Comparison of ENCODE assay signal across 19 cellular contexts in genomic region chr14:96247031-96247430, GRCh38. TPM values are rescaled to one million over a fixed set of nuclear protein-coding genes. Genes with fewer than 3 reads are reported as not detected.
DNase-seq lines count a peak whose midpoint lies in the region; ATAC-seq and TF ChIP-seq lines count a peak whose summit lies in the region.
"Had no signal": no experiment of that assay in that cellular context is flagged by ENCODE, and none has a peak within 500 bp of the region (broad histone marks: within the 10 kb centered on the region; RNA-seq: fewer than 3 reads in every experiment).

No MANE protein-coding gene starts in this region.

- H2AK5ac ChIP-seq in H9 (ENCODE audit: insufficient read length, low read length): no peak overlapping the region

- ATAC-seq in foreskin keratinocyte (no peak), HG03378 (IDR thresholded peaks at IDR 0.05; ENCODE audit: unreplicated experiment) (no peak)

- H3K79me2 ChIP-seq in GM23248 (ENCODE audit: insufficient read depth): no peaks in the 10 kb centered on the region
- no peaks in the 10 kb centered on the region for H3K79me2 ChIP-seq in H9 (ENCODE audit: insufficient read depth, low read length)

- peaks cover 54% of the 10 kb centered on the region for H3F3A ChIP-seq in GM23248 (ENCODE audit: insufficient read depth)

- no peak overlapping the region for H3K23ac ChIP-seq in H9 (ENCODE audit: insufficient read length, low read depth, low read length)

- intact Hi-C loops in posterior vena cava (cut with DNase I): no loop called here

- no peak overlapping the region for H4K5ac ChIP-seq in H9 (ENCODE audit: insufficient read length, low read depth, low read length)

- H3K4me3 Mint-ChIP-seq in H9: no peak overlapping the region
- H3K4me3 Mint-ChIP-seq: CD4-positive, alpha-beta T cell had no signal

- TF ChIP-seq CTCF in RWPE1 (conservative IDR thresholded peaks at IDR 0.05; ENCODE audit: low read depth) (no peak), foreskin keratinocyte (conservative IDR thresholded peaks at IDR 0.05) (no peak), H9 (conservative IDR thresholded peaks at IDR 0.05) (no peak)

- H3K36me3 Mint-ChIP-seq in H9 (ENCODE audit: insufficient read depth in 1 of 3, low read depth in 3 of 3): no peaks in the 10 kb centered on the region; a peak in 1 of 7 replicates

- H3K4me1 Mint-ChIP-seq in H9: peaks cover 13 to 15% of the 10 kb centered on the region in 2 experiments

- H2BK120ac ChIP-seq in H9 (ENCODE audit: low read depth, low read length, poor library complexity, severe bottlenecking): no peak overlapping the region

- POLR2A ChIA-PET in RWPE1 (lab: Yijun Ruan, JAX; ENCODE audit: low non-redundant PET): no interaction called here

- no peaks in the 10 kb centered on the region for H3K9me2 ChIP-seq in GM23248 (ENCODE audit: insufficient read depth)

- H4K8ac ChIP-seq in H9 (replicated peaks; ENCODE audit: insufficient read length, low read depth, low read length): no peak overlapping the region

- H3K27me3 Mint-ChIP-seq in H9 (ENCODE audit: low read depth): peaks cover 3% of the 10 kb centered on the region

- H3K27ac ChIP-seq in GM23248 (peak overlapping the region; percentile 96), RWPE1 (peak overlapping the region; percentile 87), foreskin keratinocyte (peak overlapping the region; percentile 47), H9 (ENCODE audit: insufficient read length, low read depth, low read length) (no peak overlapping the region)
- H3K27ac ChIP-seq: Peyer's patch had no signal

- no peak overlapping the region for H2BK12ac ChIP-seq in H9 (ENCODE audit: insufficient read length, low read depth, low read length)

- no peak overlapping the region for H3K56ac ChIP-seq in H9 (ENCODE audit: insufficient read length, low read depth, low read length)

- H3K4me1 ChIP-seq in GM23248 (ENCODE audit: insufficient read depth) (peaks cover 47% of the 10 kb centered on the region), foreskin keratinocyte (no peaks in the 10 kb centered on the region), H9 (ENCODE audit: insufficient read depth, low read length) (peaks cover 3% of the 10 kb centered on the region; the same call in 1 of the 2 replicates)

- H3K14ac ChIP-seq in H9 (ENCODE audit: insufficient read depth, low read length): no peak overlapping the region

- no peak overlapping the region for H4K91ac ChIP-seq in H9 (ENCODE audit: insufficient read length, low read depth, low read length)

- H3K4me2 ChIP-seq in GM23248 (ENCODE audit: unreplicated experiment): peak overlapping the region; percentile 35
- H3K4me2 ChIP-seq in H9 (ENCODE audit: insufficient read depth, insufficient read length, low read length): no peak overlapping the region

- no peak overlapping the region for H3K18ac ChIP-seq in H9 (ENCODE audit: insufficient read length, low read depth, low read length)

- CTCF ChIA-PET in RWPE1 (lab: Yijun Ruan, JAX): interaction anchor here (1.1 kb wide), 1 partner anchor 22 kb away, joined by 3 read pairs; no protein-coding TSS in a partner anchor

- no peak overlapping the region for H3K27ac Mint-ChIP-seq in H9
- H3K27ac Mint-ChIP-seq: CD4-positive, alpha-beta T cell had no signal

- no peaks in the 10 kb centered on the region for H3K23me2 ChIP-seq in H9 (ENCODE audit: insufficient read length, low read depth, low read length, poor library complexity, severe bottlenecking)

- H3K9ac ChIP-seq in GM23248: peak overlapping the region; percentile 59
- H3K9ac ChIP-seq in H9 (ENCODE audit: extremely low read depth, insufficient read length, low read length): no peak overlapping the region

- no peak overlapping the region for H2BK5ac ChIP-seq in H9 (ENCODE audit: insufficient read length, low read length)

- no peak overlapping the region for H2BK20ac ChIP-seq in H9 (ENCODE audit: low read depth, low read length, poor library complexity, severe bottlenecking)

- WGBS in GM23248 (ENCODE audit: low coverage in 1 of 2, low lambda C conversion rate in 2 of 2, missing lambda C conversion rate in 2 of 2), 2 experiments: 60 to 70% methylated on average over 6 of the region's 6 CpGs
- no CpG with 5 or more reads among the region's 6 CpGs for WGBS in H9 (ENCODE audit: extremely low coverage, insufficient read length, low lambda C conversion rate)

- peak; percentile 45 for DNase-seq in GM23248
- no peak for DNase-seq in RWPE1 (ENCODE audit: low spot score)
- no peak for DNase-seq in foreskin keratinocyte
- DNase-seq in renal cortical epithelial cell (ENCODE audit: low read depth): peak; percentile 41
- no peak for DNase-seq in activated gamma-delta T cell treated with Interleukin-2 at 50 U/mL for 16 hours
- DNase-seq in H9: no peak
- no peak for DNase-seq in posterior vena cava (ENCODE audit: low spot score)
- DNase-seq: Calu3; CD4-positive, alpha-beta T cell; KBM-7; NCI-H1092; NCI-H2081 treated with DMSO at 0.1 percent for 48 hours; NCI-H510A; NCI-H82; SHP77 treated with DMSO at 0.1 percent for 48 hours had no signal

- no peak overlapping the region for H3K4ac ChIP-seq in H9 (ENCODE audit: low read depth, low read length)

- H3K27me3 ChIP-seq in GM23248 (replicated peaks; ENCODE audit: insufficient read depth) (no peaks in the 10 kb centered on the region), foreskin keratinocyte (no peaks in the 10 kb centered on the region), H9 (ENCODE audit: insufficient read depth, low read length) (no peaks in the 10 kb centered on the region)
- H3K27me3 ChIP-seq: BE2C, Peyer's patch had no signal

- no peaks in the 10 kb centered on the region for H3K9me3 ChIP-seq in GM23248 (ENCODE audit: low read depth)
- H3K9me3 ChIP-seq in H9 (ENCODE audit: control insufficient read depth, low read depth, low read length): no peaks in the 10 kb centered on the region
- H3K9me3 ChIP-seq: BE2C, Peyer's patch had no signal

- H3K36me3 ChIP-seq in GM23248 (ENCODE audit: low read depth): no peaks in the 10 kb centered on the region; the same call in 1 of the 2 replicates
- H3K36me3 ChIP-seq: BE2C had no signal

- H2AFZ ChIP-seq in GM23248 (no peak overlapping the region), H9 (ENCODE audit: low read length) (no peak overlapping the region)

- H4K20me1 ChIP-seq in GM23248 (ENCODE audit: insufficient read depth): no peaks in the 10 kb centered on the region
- H4K20me1 ChIP-seq in H9 (ENCODE audit: control insufficient read depth, insufficient read depth, insufficient read length): no peaks in the 10 kb centered on the region

- H3K4me3 ChIP-seq in GM23248: no peak overlapping the region
- H3K4me3 ChIP-seq: Peyer's patch had no signal

- in situ Hi-C loops in GM23248 (cut with MboI): no loop called here

- H3K79me1 ChIP-seq in H9 (ENCODE audit: insufficient read depth, low read depth, low read length, poor library complexity, severe bottlenecking): no peaks in the 10 kb centered on the region

- H3K9me3 Mint-ChIP-seq in H9: peaks cover 5 to 14% of the 10 kb centered on the region in 2 experiments; a peak in 4 of 5 replicates
- H3K9me3 Mint-ChIP-seq: CD4-positive, alpha-beta T cell had no signal

- H3T11ph ChIP-seq in H9 (ENCODE audit: low read length): no peak overlapping the region

- H2BK15ac ChIP-seq in H9 (ENCODE audit: low read depth, low read length): no peak overlapping the region

RNA-seq across cellular contexts. Expression of gene BDKRB1, which starts 9.0 kb away (rescaled TPM):
- total RNA-seq in GM23248 (2014; rRNA removed; shearing (Covaris generic)): 3.9 and 5.5 TPM in 2 replicates
- polyA plus RNA-seq in GM23248 (2016; fragmentation: Nextera tagmentation; extraction: Ambion mirVana): 12.9 and 15.1 TPM in 2 replicates
- 5.0 and 5.4 TPM in 2 replicates for total RNA-seq in foreskin keratinocyte
- 6.5 and 7.6 TPM in 2 replicates for polyA plus RNA-seq in foreskin keratinocyte
- 0.10 TPM in 1 of 2 replicates, not detected in the other for total RNA-seq in renal cortical epithelial cell
- total RNA-seq in H9 (2021): not detected in 2 replicates
- under 1 TPM; 0.24 to 0.56 TPM for total RNA-seq in posterior vena cava
- total RNA-seq: Calu3; CD4-positive, alpha-beta T cell; G401 had no signal

RNA-seq across cellular contexts. Expression of gene BDKRB2, which starts 42.4 kb away (rescaled TPM):
- 14.4 and 15.8 TPM in 2 replicates for total RNA-seq in GM23248 (2014; rRNA removed; shearing (Covaris generic))
- polyA plus RNA-seq in GM23248 (2016; fragmentation: Nextera tagmentation; extraction: Ambion mirVana) (12.4 and 13.3 TPM in 2 replicates), foreskin keratinocyte (5.6 and 7.9 TPM in 2 replicates)
- total RNA-seq in foreskin keratinocyte (16.7 and 20.7 TPM in 2 replicates), renal cortical epithelial cell (3.6 and 6.1 TPM in 2 replicates), H9 (2021) (0.13 and 0.15 TPM in 2 replicates), posterior vena cava (10 to 100 TPM in 1 of 2 donors, 1 to 10 TPM in 1; 4.6 to 10.3 TPM)
- total RNA-seq: CD4-positive, alpha-beta T cell; G401 had no signal

Comparison
In these comparisons a context has a peak if more than half of its experiments do, and no peak if none do; other contexts are left out.
1. DNase-seq: peak in GM23248 (single experiment) and renal cortical epithelial cell (single experiment); none in RWPE1 (single experiment), foreskin keratinocyte (0 of 2), activated gamma-delta T cell treated with Interleukin-2 at 50 U/mL for 16 hours (single experiment), H9 (single experiment) and posterior vena cava (single experiment).